ENCODE assay signal across 18 cellular contexts in the genomic region with DNA sequence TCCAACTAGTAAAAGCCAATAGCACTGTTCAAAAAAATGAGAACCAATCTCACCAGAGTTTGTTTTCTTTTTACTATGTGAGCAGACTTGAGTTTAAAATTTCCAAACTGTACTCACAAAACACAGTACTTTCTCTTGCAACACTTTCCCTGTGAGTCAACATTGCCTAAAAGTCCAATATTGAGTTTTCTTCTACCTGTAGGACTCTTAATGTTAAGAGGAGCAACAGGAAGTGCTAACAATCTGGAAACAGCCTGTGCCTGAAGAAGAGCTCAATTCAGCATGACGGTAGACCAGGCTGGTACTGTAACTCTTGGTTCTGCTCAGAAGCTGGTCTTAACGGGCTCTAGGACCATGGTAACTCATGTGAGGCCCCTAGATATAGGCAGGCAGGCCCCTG.
DNase-seq lines count a peak whose midpoint lies in the region; ATAC-seq, FAIRE-seq and TF ChIP-seq lines count a peak whose summit lies in the region.
"Had no signal": no experiment of that assay in that cellular context is flagged by ENCODE, and none has a peak within 500 bp of the region (broad histone marks: within the 10 kb centered on the region; RNA-seq: fewer than 3 reads in every experiment).

No MANE protein-coding gene starts in this region.

- no peak overlapping the region for H3K56ac ChIP-seq in IMR-90 (ENCODE audit: extremely low read depth, insufficient read depth, low read length)

- peak overlapping the region; percentile 53; the same call in 1 of the 2 replicates for H3K4ac ChIP-seq in IMR-90 (ENCODE audit: low read depth, low read length)

- no CpG with 5 or more reads among the region's 2 CpGs for WGBS in IMR-90 (ENCODE audit: extremely low coverage in 2 of 2, insufficient read length in 1 of 2), 2 experiments
- WGBS in K562 (ENCODE audit: insufficient coverage, low coverage, missing lambda C conversion rate), result 13% methylated on average over 2 of the region's 2 CpGs

- H3K9me1 ChIP-seq in IMR-90 (ENCODE audit: insufficient read depth, low read length) (peaks cover 11% of the 10 kb centered on the region), K562 (ENCODE audit: control insufficient read depth, insufficient read depth, low read length) (no peaks in the 10 kb centered on the region)

- ATAC-seq in IMR-90 (ENCODE audit: low read depth) (no peak; the same call in 1 of the 2 replicates), K562 (peak; percentile 59), HG02852 (IDR thresholded peaks at IDR 0.05; ENCODE audit: unreplicated experiment) (no peak)
- ATAC-seq in natural killer cell treated with Interleukin-12 subunit alpha and Interleukin-12 subunit beta and Interleukin-15 and Interleukin-18, amount 100 ng/mL, for 72 hours, result peak; percentile 55 to 69

- H3K9me3 ChIP-seq in IMR-90 (ENCODE audit: control insufficient read depth, insufficient read depth, low read length) (no peaks in the 10 kb centered on the region), K562 (replicated peaks; ENCODE audit: control insufficient read depth, insufficient read depth, low read depth, low read length) (no peaks in the 10 kb centered on the region)
- H3K9me3 ChIP-seq: esophagus squamous epithelium, ovary, SJCRH30, tibial artery had no signal

- dilution Hi-C loops in IMR-90 (cut with HindIII; ENCODE audit: low sequenced_read_pairs, unreplicated experiment), result no loop called here

- H3K9ac ChIP-seq in IMR-90 (ENCODE audit: low read depth, low read length) (no peak overlapping the region), K562 (ENCODE audit: insufficient read depth in 1 of 2, low read depth in 2 of 2, low read length in 2 of 2) (peak overlapping the region in 1 of 2 experiments; percentile 18; a peak in 1 of 4 replicates)

- H3K79me1 ChIP-seq in IMR-90 (ENCODE audit: low read depth in 1 of 2, low read length in 2 of 2), result peaks cover 23 to 64% of the 10 kb centered on the region in 2 experiments

- H2BK5ac ChIP-seq in IMR-90 (ENCODE audit: low read depth, low read length, poor library complexity, severe bottlenecking), result no peak overlapping the region

- no peaks in the 10 kb centered on the region for H3K9me3 Mint-ChIP-seq in natural killer cell treated with Interleukin-12 subunit alpha and Interleukin-12 subunit beta and Interleukin-15 and Interleukin-18, amount 100 ng/mL, for 72 hours

- DNase-seq in CD1c-positive myeloid dendritic cell (ENCODE audit: extremely low spot score) (peak; percentile 36), IMR-90 (peak; percentile 57), K562 (ENCODE audit: extremely low read depth in 1 of 4, low spot score in 3 of 4) (no peak), HUDEP-2 (lab: John Stamatoyannopoulos, UW; ENCODE audit: unreplicated experiment in 76 of 76) (no peak), pons (ENCODE audit: low spot score) (no peak), OCI-M2 (lab: John Stamatoyannopoulos, UW; ENCODE audit: unreplicated experiment) (no peak)
- no peak for DNase-seq in natural killer cell treated with Interleukin-12 subunit alpha and Interleukin-12 subunit beta and Interleukin-15 and Interleukin-18, amount 100 ng/mL, for 72 hours (ENCODE audit: low spot score)
- DNase-seq: activated CD4-positive, alpha-beta T cell treated with anti-CD3 and anti-CD28 coated beads for 48 hours; aorta; esophagus squamous epithelium; GOT3; KG1; NCI-H345; ovary; SJCRH30; tibial artery had no signal

- H3K4me3 Mint-ChIP-seq in natural killer cell treated with Interleukin-12 subunit alpha and Interleukin-12 subunit beta and Interleukin-15 and Interleukin-18, amount 100 ng/mL, for 72 hours, result peak overlapping the region; percentile 23

- TF ChIP-seq RAD21 in IMR-90 (IDR thresholded peaks at IDR 0.05; ENCODE audit: low read length) (no peak), K562 (CRISPR knock-in tag; conservative IDR thresholded peaks at IDR 0.05 in 1 of 2, IDR thresholded peaks at IDR 0.05 in 1 of 2) (no peak)

- in situ Hi-C loops in IMR-90 (cut with MboI; ENCODE audit: low sequenced_read_pairs), result no loop called here
- in situ Hi-C loops in K562 (cut with MboI), result no loop called here

- no peak overlapping the region for H2AFZ ChIP-seq in IMR-90 (replicated peaks; ENCODE audit: low read length, poor library complexity)
- no peak overlapping the region for H2AFZ ChIP-seq in K562 (ENCODE audit: low read depth, low read length)

- FAIRE-seq in K562 (lab: Jason Lieb, UNC), result no peak
- FAIRE-seq: keratinocyte had no signal

- no TSS peak for BruUV-seq in IMR-90 (replicated peaks; lab: Mats Ljungman, UMichigan)
- BruUV-seq in K562 (replicated peaks; lab: Mats Ljungman, UMichigan), result no TSS peak

- H3K79me2 ChIP-seq in K562 (ENCODE audit: control insufficient read depth, insufficient read depth, low read length), result peaks cover 94% of the 10 kb centered on the region

- no peaks in the 10 kb centered on the region for H3K36me3 Mint-ChIP-seq in natural killer cell treated with Interleukin-12 subunit alpha and Interleukin-12 subunit beta and Interleukin-15 and Interleukin-18, amount 100 ng/mL, for 72 hours

- H3K4me2 ChIP-seq in IMR-90 (ENCODE audit: low read depth, low read length) (peak overlapping the region; percentile 46), K562 (ENCODE audit: insufficient read depth, low read length) (peak overlapping the region; percentile 50)

- peak overlapping the region; percentile 44; the same call in 1 of the 2 replicates for H3K23ac ChIP-seq in IMR-90 (ENCODE audit: low read depth, low read length)

- TF ChIP-seq EP300 in K562 (IDR thresholded peaks at IDR 0.05; ENCODE audit: low read length), result no peak

- peak overlapping the region; percentile 82; the same call in 1 of the 2 replicates for H2AK5ac ChIP-seq in IMR-90 (ENCODE audit: low read depth, low read length)

- H3K27ac Mint-ChIP-seq in natural killer cell treated with Interleukin-12 subunit alpha and Interleukin-12 subunit beta and Interleukin-15 and Interleukin-18, amount 100 ng/mL, for 72 hours, result peak overlapping the region; percentile 94 to 95

- peak overlapping the region; percentile 26; the same call in 1 of the 3 replicates for H2BK15ac ChIP-seq in IMR-90 (ENCODE audit: low read depth, low read length)

- H4K91ac ChIP-seq in IMR-90 (ENCODE audit: insufficient read depth, low read depth, low read length), result no peak overlapping the region

- peaks cover 57 to 65% of the 10 kb centered on the region in 2 donors for H3K4me1 Mint-ChIP-seq in natural killer cell treated with Interleukin-12 subunit alpha and Interleukin-12 subunit beta and Interleukin-15 and Interleukin-18, amount 100 ng/mL, for 72 hours (ENCODE audit: low read depth in 2 of 2)

- H3K4me1 ChIP-seq in IMR-90 (ENCODE audit: control insufficient read depth, insufficient read depth, low read length) (peaks cover 20% of the 10 kb centered on the region), K562 (replicated peaks in 1 of 2; ENCODE audit: control insufficient read depth in 2 of 2, insufficient read depth in 2 of 2, low read length in 2 of 2) (peaks cover 12 to 23% of the 10 kb centered on the region in 2 experiments)

- H3K27me3 ChIP-seq in IMR-90 (ENCODE audit: control insufficient read depth, insufficient read depth, low read length) (no peaks in the 10 kb centered on the region), K562 (ENCODE audit: control insufficient read depth in 2 of 2, insufficient read depth in 2 of 2, low read length in 2 of 2) (no peaks in the 10 kb centered on the region)
- H3K27me3 ChIP-seq: esophagus squamous epithelium, ovary, SJCRH30, tibial artery had no signal

- intact Hi-C loops in IMR-90 (cut with micrococcal nuclease), result no loop called here
- intact Hi-C loops in K562 (cut with micrococcal nuclease), result no loop called here

- no peak overlapping the region for H4K8ac ChIP-seq in IMR-90 (ENCODE audit: low read depth in 2 of 2, low read length in 2 of 2)

- H3K36me3 ChIP-seq in IMR-90 (ENCODE audit: control insufficient read depth, insufficient read depth, low read length), result no peaks in the 10 kb centered on the region
- H3K36me3 ChIP-seq in K562 (ENCODE audit: control insufficient read depth, insufficient read depth, low read length), result no peaks in the 10 kb centered on the region
- H3K36me3 ChIP-seq: esophagus squamous epithelium, ovary, SJCRH30, tibial artery had no signal

- CTCF ChIA-PET in IMR-90 (lab: Yijun Ruan, JAX) (interaction anchor here (1.3 kb wide), 1 partner anchor 118 kb away, joined by 3 read pairs; no protein-coding TSS in a partner anchor), K562 (lab: Yijun Ruan, JAX; ENCODE audit: low intra/inter-chr PET ratio) (no interaction called here)

- TF ChIP-seq POLR2A in IMR-90 (IDR thresholded peaks at IDR 0.05; ENCODE audit: low read depth, low read length) (no peak), K562 (conservative IDR thresholded peaks at IDR 0.05) (no peak)

- H4K20me1 ChIP-seq in IMR-90 (ENCODE audit: insufficient read depth, low read length), result peaks cover 69% of the 10 kb centered on the region
- peaks cover 11% of the 10 kb centered on the region; the same call in 1 of the 2 replicates for H4K20me1 ChIP-seq in K562 (replicated peaks; ENCODE audit: control insufficient read depth, insufficient read depth, low read length)

- H2BK120ac ChIP-seq in IMR-90 (ENCODE audit: low read depth, low read length), result no peak overlapping the region

- no peak overlapping the region for H3K27ac ChIP-seq in IMR-90 (ENCODE audit: insufficient read depth, low read length)
- H3K27ac ChIP-seq in K562 (ENCODE audit: extremely low read depth, low read depth, low read length), result peak overlapping the region; percentile 37; the same call in 2 of the 3 replicates
- H3K27ac ChIP-seq: esophagus squamous epithelium, ovary, SJCRH30, tibial artery had no signal

- TF ChIP-seq CTCF in IMR-90 (conservative IDR thresholded peaks at IDR 0.05; ENCODE audit: low read depth, low read length) (no peak), K562 (IDR thresholded peaks at IDR 0.05 in 2 of 3, conservative IDR thresholded peaks at IDR 0.05 in 1 of 3; ENCODE audit: insufficient read depth in 2 of 3, low read depth in 1 of 3, low read length in 3 of 3) (no peak)

- H3K27me3 Mint-ChIP-seq in natural killer cell treated with Interleukin-12 subunit alpha and Interleukin-12 subunit beta and Interleukin-15 and Interleukin-18, amount 100 ng/mL, for 72 hours, result no peaks in the 10 kb centered on the region

- no peak overlapping the region for H2BK20ac ChIP-seq in IMR-90 (ENCODE audit: low read depth, low read length)

- H3K4me3 ChIP-seq in IMR-90 (ENCODE audit: insufficient read depth, low read depth, low read length), result no peak overlapping the region
- no peak overlapping the region for H3K4me3 ChIP-seq in K562
- H3K4me3 ChIP-seq: esophagus squamous epithelium, ovary, SJCRH30, tibial artery had no signal

- H3K18ac ChIP-seq in IMR-90 (ENCODE audit: low read depth, low read length), result peak overlapping the region; percentile 24; the same call in 1 of the 2 replicates

- 0 out of 2 replicates have a peak overlapping the region, but pooled peaks have one; percentile 63 for H3K14ac ChIP-seq in IMR-90 (replicated peaks; ENCODE audit: low read depth, low read length)

- POLR2A ChIA-PET in IMR-90 (lab: Charles Lee; ENCODE audit: unreplicated experiment), result no interaction called here
- POLR2A ChIA-PET in K562 (lab: Yijun Ruan, JAX), result interaction anchor here (0.6 to 1.5 kb wide), 5 partner anchors 10 to 25 kb away, joined by 3 to 6 read pairs (median 3); no protein-coding TSS in a partner anchor

- no peak overlapping the region for H4K5ac ChIP-seq in IMR-90 (ENCODE audit: low read depth, low read length)

- no peak overlapping the region for H2AK9ac ChIP-seq in IMR-90 (replicated peaks; ENCODE audit: low read depth, low read length, poor library complexity)

Comparison
In these comparisons a context has a peak if more than half of its experiments do, and no peak if none do; other contexts are left out.
1. DNase-seq: peak in CD1c-positive myeloid dendritic cell (single experiment) and IMR-90 (single experiment); none in K562 (0 of 4), natural killer cell treated with Interleukin-12 subunit alpha and Interleukin-12 subunit beta and Interleukin-15 and Interleukin-18, amount 100 ng/mL, for 72 hours (single experiment), HUDEP-2 (0 of 76), pons (single experiment) and OCI-M2 (single experiment).
2. ATAC-seq: peak in K562 (single experiment) and natural killer cell treated with Interleukin-12 subunit alpha and Interleukin-12 subunit beta and Interleukin-15 and Interleukin-18, amount 100 ng/mL, for 72 hours (2 of 2); none in IMR-90 (single experiment) and HG02852 (single experiment).